Comparison of ENCODE assay signal across 8 cellular contexts in the genomic region with DNA sequence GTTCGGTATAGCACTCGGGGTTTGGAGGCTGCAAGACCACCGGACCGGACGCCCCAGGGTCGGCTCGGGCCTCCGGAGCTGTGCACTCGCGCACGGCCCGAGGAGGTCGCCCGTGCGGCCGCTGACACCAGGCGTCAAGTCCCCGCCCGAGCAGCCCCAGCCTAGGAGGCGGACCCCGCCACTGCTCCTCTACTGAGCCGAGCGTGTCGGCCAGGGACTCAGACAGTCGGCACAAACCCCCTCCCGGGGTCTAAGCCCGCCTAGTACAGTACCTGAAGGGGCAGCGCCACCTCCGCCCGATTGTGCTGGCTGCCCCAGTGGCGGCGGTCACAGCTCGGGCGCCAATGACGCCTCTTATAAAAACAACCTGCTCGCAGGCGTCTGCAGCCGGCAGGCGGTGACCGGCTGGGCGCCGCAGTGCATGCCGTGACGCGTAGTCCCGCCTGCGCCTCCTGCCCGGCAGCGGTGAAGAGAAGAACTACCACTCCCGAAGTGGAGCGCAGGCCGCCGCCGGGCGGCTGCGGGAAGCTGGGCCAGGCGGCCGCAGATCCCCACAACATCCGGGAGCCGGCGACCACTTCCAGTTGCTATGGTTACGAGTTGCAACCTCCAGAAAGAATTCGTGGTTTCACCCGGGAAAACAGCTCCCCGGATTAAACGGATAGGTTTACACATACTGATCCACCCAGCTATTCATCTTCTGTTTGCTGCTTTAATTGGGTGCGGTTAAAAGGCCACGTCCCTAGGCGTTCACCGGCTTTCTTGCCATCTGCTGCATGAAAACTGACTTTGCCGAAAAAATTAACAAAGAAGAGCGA. TPM values are rescaled to one million over a fixed set of nuclear protein-coding genes. Genes with fewer than 3 reads are reported as not detected.
A peak's percentile ranks its signal among the peaks of the same experiment; 100 is the strongest.
DNase-seq lines count a peak whose midpoint lies in the region; ATAC-seq and TF ChIP-seq lines count a peak whose summit lies in the region.

Gene CCPG1, minus strand, starts transcription at position 411 of the 818 bp plus-strand sequence. CDS start 18,935 bp downstream, outside the sequence.
A gene with protein sequence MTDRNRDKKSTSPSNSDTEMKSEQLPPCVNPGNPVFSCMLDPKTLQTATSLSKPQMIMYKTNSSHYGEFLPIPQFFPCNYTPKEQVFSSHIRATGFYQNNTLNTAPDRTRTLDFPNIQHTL (plus strand): TSS at position 547 of the 818 bp plus-strand sequence. CDS start 274 bp downstream, outside the sequence.

- H3K27ac Mint-ChIP-seq in activated T-helper 2 cell treated with anti-CD3 and anti-CD28 coated beads, Interferon-gamma antibody, Interleukin-2, Interleukin-4, amounts not matched to agents 10 μg/mL and 5 μg/mL and 100 μg/mL, durations not matched to agents 14 hours and 24 hours and 36 hours = peak within 1 kb of the TSS; percentile 86
- H3K27ac Mint-ChIP-seq in natural killer cell = peak within 1 kb of the TSS; percentile 92 to 94

- DNase-seq in EH (ENCODE audit: low read depth) (peak; percentile 94), Kasumi-1 (lab: John Stamatoyannopoulos, UW) (peak; percentile 89 to 93), RKO (ENCODE audit: low spot score) (peak; percentile 97), fibroblast of peridontal ligament (ENCODE audit: extremely low read depth) (peak; percentile 96), natural killer cell (peak; percentile 86)
- DNase-seq in activated T-helper 2 cell treated with anti-CD3 and anti-CD28 coated beads, Interferon-gamma antibody, Interleukin-2, Interleukin-4, amounts not matched to agents 10 μg/mL and 5 μg/mL and 100 μg/mL, durations not matched to agents 14 hours and 24 hours and 36 hours (ENCODE audit: low spot score) = peak; percentile 89
- DNase-seq in stimulated activated naive CD4-positive, alpha-beta T cell treated with Interleukin-2 at 50 U/mL for 16 hours (lab: John Stamatoyannopoulos, UW) = peak; percentile 85

- ATAC-seq in GM21825 (IDR thresholded peaks at IDR 0.05; ENCODE audit: unreplicated experiment) (peak; percentile 94), natural killer cell (peak; percentile 88 to 95 (median 91))

- H3K4me3 Mint-ChIP-seq in activated T-helper 2 cell treated with anti-CD3 and anti-CD28 coated beads, Interferon-gamma antibody, Interleukin-2, Interleukin-4, amounts not matched to agents 10 μg/mL and 5 μg/mL and 100 μg/mL, durations not matched to agents 14 hours and 24 hours and 36 hours (ENCODE audit: low read depth) = peak within 1 kb of the TSS; percentile 90
- H3K4me3 Mint-ChIP-seq in natural killer cell = peak within 1 kb of the TSS; percentile 97

- TF ChIP-seq CTCF in natural killer cell (IDR thresholded peaks at IDR 0.05) = peak; percentile 91

- no peaks in the 10 kb centered on the region for H3K36me3 Mint-ChIP-seq in activated T-helper 2 cell treated with anti-CD3 and anti-CD28 coated beads, Interferon-gamma antibody, Interleukin-2, Interleukin-4, amounts not matched to agents 10 μg/mL and 5 μg/mL and 100 μg/mL, durations not matched to agents 14 hours and 24 hours and 36 hours (ENCODE audit: low read depth)
- H3K36me3 Mint-ChIP-seq in natural killer cell = no peaks in the 10 kb centered on the region

- intact Hi-C loops in activated T-helper 2 cell treated with anti-CD3 and anti-CD28 coated beads, Interferon-gamma antibody, Interleukin-2, Interleukin-4, amounts not matched to agents 10 μg/mL and 5 μg/mL and 100 μg/mL, durations not matched to agents 14 hours and 24 hours and 36 hours (cut with micrococcal nuclease) = loop anchor here (1.0 to 10.0 kb wide), 6 partner anchors 31 to 837 kb away; partner anchors contain the start of genes PIGB, PIGBOS1 and RFX7
- intact Hi-C loops in natural killer cell (cut with micrococcal nuclease) = loop anchor here (1.0 to 10.0 kb wide), 4 partner anchors 27 to 211 kb away; partner anchors contain the start of genes PIGB, PIGBOS1, RAB27A and RSL24D1

- no peaks in the 10 kb centered on the region for H3K9me3 Mint-ChIP-seq in activated T-helper 2 cell treated with anti-CD3 and anti-CD28 coated beads, Interferon-gamma antibody, Interleukin-2, Interleukin-4, amounts not matched to agents 10 μg/mL and 5 μg/mL and 100 μg/mL, durations not matched to agents 14 hours and 24 hours and 36 hours
- no peaks in the 10 kb centered on the region for H3K9me3 Mint-ChIP-seq in natural killer cell

- H3K27me3 Mint-ChIP-seq in activated T-helper 2 cell treated with anti-CD3 and anti-CD28 coated beads, Interferon-gamma antibody, Interleukin-2, Interleukin-4, amounts not matched to agents 10 μg/mL and 5 μg/mL and 100 μg/mL, durations not matched to agents 14 hours and 24 hours and 36 hours (ENCODE audit: low read depth) = peaks cover 1% of the 10 kb centered on the region
- no peaks in the 10 kb centered on the region for H3K27me3 Mint-ChIP-seq in natural killer cell (ENCODE audit: low read depth in 2 of 2)

- H3K4me1 Mint-ChIP-seq in activated T-helper 2 cell treated with anti-CD3 and anti-CD28 coated beads, Interferon-gamma antibody, Interleukin-2, Interleukin-4, amounts not matched to agents 10 μg/mL and 5 μg/mL and 100 μg/mL, durations not matched to agents 14 hours and 24 hours and 36 hours (ENCODE audit: low read depth) = peaks cover 23% of the 10 kb centered on the region
- peaks cover 31 to 32% of the 10 kb centered on the region in 2 donors for H3K4me1 Mint-ChIP-seq in natural killer cell

RNA-seq across cellular contexts. Expression of gene CCPG1, which starts in this region (rescaled TPM):
- total RNA-seq in activated T-helper 2 cell treated with anti-CD3 and anti-CD28 coated beads, Interferon-gamma antibody, Interleukin-2, Interleukin-4, amounts not matched to agents 10 μg/mL and 5 μg/mL and 100 μg/mL, durations not matched to agents 14 hours and 24 hours and 36 hours = 8.9 and 9.8 TPM in 2 replicates
- total RNA-seq in natural killer cell = 10 to 100 TPM; 41.6 to 53.6 (median 43.8) TPM

RNA-seq across cellular contexts. Expression of the second gene that starts in this region (rescaled TPM):
- total RNA-seq in activated T-helper 2 cell treated with anti-CD3 and anti-CD28 coated beads, Interferon-gamma antibody, Interleukin-2, Interleukin-4, amounts not matched to agents 10 μg/mL and 5 μg/mL and 100 μg/mL, durations not matched to agents 14 hours and 24 hours and 36 hours = not detected in 2 replicates
- under 1 TPM in 2 of 3 donors, not detected in 1; 0.47 to 0.53 TPM for total RNA-seq in natural killer cell

Comparison
In these comparisons a context has a peak if more than half of its experiments do, and no peak if none do; other contexts are left out.
1. Peak in every context shown above with its lines: DNase-seq and ATAC-seq.